Comparison of ENCODE assay signal across 16 cellular contexts in the genomic region with DNA sequence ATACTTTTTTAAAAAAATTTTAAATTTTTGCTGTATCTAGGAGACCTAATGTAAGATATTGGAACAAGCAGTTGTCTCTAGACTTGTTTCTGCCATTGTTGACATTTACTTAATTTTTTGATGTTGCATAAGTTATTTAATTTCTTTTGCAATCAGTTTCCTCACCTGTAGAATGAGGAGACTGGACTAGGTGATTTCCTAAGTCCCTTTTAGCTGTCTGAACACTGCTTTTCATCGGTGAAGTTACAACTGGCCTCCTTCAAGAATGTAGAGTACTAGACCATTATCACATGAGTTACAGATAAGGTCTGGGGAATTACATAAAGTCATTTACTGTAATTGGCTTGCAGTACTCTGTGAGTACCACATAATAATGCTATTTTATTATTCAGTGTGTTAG.
"Had no signal": no experiment of that assay in that cellular context is flagged by ENCODE, and none has a peak within 500 bp of the region (broad histone marks: within the 10 kb centered on the region; RNA-seq: fewer than 3 reads in every experiment).

No MANE protein-coding gene starts in this region.

- H3K4me3 ChIP-seq: esophagus muscularis mucosa, gastroesophageal sphincter, mucosa of descending colon, psoas muscle, stomach had no signal

- H3K4me1 ChIP-seq: psoas muscle had no signal

- H3K36me3 ChIP-seq: esophagus muscularis mucosa, gastroesophageal sphincter, neutrophil, stomach, thoracic aorta had no signal

- ATAC-seq: gastroesophageal sphincter; mucosa of descending colon; naive thymus-derived CD8-positive, alpha-beta T cell; psoas muscle; sciatic nerve had no signal

- DNase-seq: effector memory CD4-positive, alpha-beta T cell; glutamatergic neuron; immature natural killer cell; mucosa of descending colon; naive thymus-derived CD8-positive, alpha-beta T cell; psoas muscle; retina; stimulated activated naive CD4-positive, alpha-beta T cell; stomach; substantia nigra had no signal

- H3K9me3 ChIP-seq: mucosa of descending colon, neutrophil, psoas muscle, thoracic aorta had no signal

- H3K27me3 ChIP-seq: esophagus muscularis mucosa, gastroesophageal sphincter, neutrophil, stomach had no signal

- H3K27ac ChIP-seq: epithelial cell of prostate, esophagus muscularis mucosa, gastroesophageal sphincter, neutrophil, psoas muscle, stomach had no signal
